In genomic region chr2:182933629-182934028, GRCh38 we compare ENCODE assay signal across 25 cellular contexts.
DNase-seq lines count a peak whose midpoint lies in the region; ATAC-seq and TF ChIP-seq lines count a peak whose summit lies in the region.
"Had no signal": no experiment of that assay in that cellular context is flagged by ENCODE, and none has a peak within 500 bp of the region (broad histone marks: within the 10 kb centered on the region; RNA-seq: fewer than 3 reads in every experiment).

No MANE protein-coding gene starts in this region.

- no peak for TF ChIP-seq CTCF in PC-3 (conservative IDR thresholded peaks at IDR 0.05; ENCODE audit: low read depth, low read length)

- peak; percentile 96 for ATAC-seq in GM18861 (IDR thresholded peaks at IDR 0.05; ENCODE audit: unreplicated experiment)
- peak; percentile 68 for ATAC-seq in GM21390 (IDR thresholded peaks at IDR 0.05; ENCODE audit: unreplicated experiment)
- ATAC-seq in HG02973 (IDR thresholded peaks at IDR 0.05; ENCODE audit: unreplicated experiment), result peak; percentile 56
- peak; percentile 82 for ATAC-seq in HG03460 (IDR thresholded peaks at IDR 0.05; ENCODE audit: unreplicated experiment)
- ATAC-seq in aorta (ENCODE audit: low FRiP score), result no peak
- ATAC-seq in PC-3, result no peak
- ATAC-seq: heart right ventricle had no signal

- H3K4me1 ChIP-seq in aorta (ENCODE audit: control insufficient read depth in 1 of 2, insufficient read depth in 2 of 2, low read length in 2 of 2) (peaks cover 0 to 2% of the 10 kb centered on the region in 2 donors), PC-3 (ENCODE audit: insufficient read depth, low read length) (no peaks in the 10 kb centered on the region)
- H3K4me1 ChIP-seq: heart right ventricle, Peyer's patch, right lobe of liver, transverse colon had no signal

- intact Hi-C loops in aorta (cut with DNase I) (no loop called here), PC-3 (cut with micrococcal nuclease) (no loop called here)

- H3K27ac ChIP-seq in aorta (ENCODE audit: low read depth in 1 of 2, low read length in 2 of 2) (no peak overlapping the region), PC-3 (ENCODE audit: low read length) (no peak overlapping the region)
- H3K27ac ChIP-seq: heart right ventricle, ovary, Peyer's patch, right lobe of liver, transverse colon, WERI-Rb-1 had no signal

- no peaks in the 10 kb centered on the region for H3K9me3 ChIP-seq in aorta (ENCODE audit: control insufficient read depth, low read length)
- H3K9me3 ChIP-seq in PC-3 (ENCODE audit: low read length), result no peaks in the 10 kb centered on the region
- H3K9me3 ChIP-seq: heart right ventricle, ovary, Peyer's patch, right lobe of liver, transverse colon had no signal

- no TSS peak for BruUV-seq in PC-3 (replicated peaks; lab: Mats Ljungman, UMichigan)

- no peak overlapping the region for H3K4me3 ChIP-seq in aorta (ENCODE audit: low read length in 2 of 2)
- H3K4me3 ChIP-seq in PC-3 (ENCODE audit: low read length), result no peak overlapping the region
- H3K4me3 ChIP-seq: heart right ventricle, ovary, Peyer's patch, right lobe of liver, transverse colon had no signal

- POLR2A ChIA-PET in PC-3 (lab: Charles Lee; ENCODE audit: unreplicated experiment), result no interaction called here

- no peaks in the 10 kb centered on the region for H3F3A ChIP-seq in PC-3 (ENCODE audit: low read length, unreplicated experiment)

- no peak overlapping the region for H3K9ac ChIP-seq in PC-3 (ENCODE audit: low read length)

- no peak overlapping the region for H2AFZ ChIP-seq in PC-3 (ENCODE audit: low read length)

- H3K4me2 ChIP-seq in PC-3 (ENCODE audit: low read length), result no peak overlapping the region

- no peaks in the 10 kb centered on the region for H3K9me2 ChIP-seq in PC-3 (replicated peaks; ENCODE audit: low read length)

- WGBS in aorta, 2 donors, result 97% methylated on average over 3 of the region's 3 CpGs

- H3K79me2 ChIP-seq in PC-3 (ENCODE audit: low read length), result no peaks in the 10 kb centered on the region

- H3K27me3 ChIP-seq in aorta (ENCODE audit: control insufficient read depth in 1 of 2, insufficient read depth in 2 of 2, low read length in 1 of 2) (no peaks in the 10 kb centered on the region), PC-3 (ENCODE audit: low read length) (no peaks in the 10 kb centered on the region)
- H3K27me3 ChIP-seq: heart right ventricle, ovary, Peyer's patch, right lobe of liver, transverse colon had no signal

- CTCF ChIA-PET in PC-3 (lab: Charles Lee), result no interaction called here

- H3K36me3 ChIP-seq in aorta (ENCODE audit: control insufficient read depth in 1 of 2, insufficient read depth in 2 of 2, low read length in 1 of 2), result peaks cover 3% of the 10 kb centered on the region in 2 donors
- peaks cover 29% of the 10 kb centered on the region for H3K36me3 ChIP-seq in PC-3 (ENCODE audit: low read depth, low read length)
- H3K36me3 ChIP-seq: ovary had no signal

- H4K20me1 ChIP-seq in PC-3 (ENCODE audit: low read length), result no peaks in the 10 kb centered on the region

- DNase-seq in aorta (no peak), PC-3 (no peak), MV-4-11 (lab: John Stamatoyannopoulos, UW) (no peak)
- no peak for DNase-seq in activated CD4-positive, alpha-beta T cell treated with anti-CD3 and anti-CD28 coated beads, Interleukin-2, amount 50 U/mL, for 1 hour
- DNase-seq: ACHN; activated CD4-positive, alpha-beta memory T cell treated with anti-CD3 and anti-CD28 coated beads for 36 hours; activated naive CD4-positive, alpha-beta T cell treated with anti-CD3 and anti-CD28 coated beads for 36 hours; activated T-cell treated with anti-CD3 and anti-CD28 coated beads, Interleukin-2, amount 50 U/mL, for 1 hour; DMS153; endodermal cell; H9; heart right ventricle; naive B cell; NCI-H1436 treated with DMSO at 0.1 percent for 48 hours; ovary; Peyer's patch; right lobe of liver; stimulated activated naive CD4-positive, alpha-beta T cell treated with Interleukin-2 at 50 U/mL for 16 hours; T-helper 2 cell; transverse colon; WERI-Rb-1 had no signal

Comparison
In these comparisons a context has a peak if more than half of its experiments do, and no peak if none do; other contexts are left out.
1. ATAC-seq: peak in GM18861 (single experiment), GM21390 (single experiment), HG02973 (single experiment) and HG03460 (single experiment); none in aorta (single experiment) and PC-3 (single experiment).